Comparison of ENCODE assay signal across 10 cellular contexts in genomic region chr16:55499951-55500350, GRCh38. TPM values are rescaled to one million over a fixed set of nuclear protein-coding genes. Genes with fewer than 3 reads are reported as not detected.
DNase-seq lines count a peak whose midpoint lies in the region; ATAC-seq and TF ChIP-seq lines count a peak whose summit lies in the region.
"Had no signal": no experiment of that assay in that cellular context is flagged by ENCODE, and none has a peak within 500 bp of the region (broad histone marks: within the 10 kb centered on the region; RNA-seq: fewer than 3 reads in every experiment).

No MANE protein-coding gene starts in this region.

- H3K27ac ChIP-seq in substantia nigra (ENCODE audit: low read depth, low read length, poor library complexity, severe bottlenecking), result peak overlapping the region; percentile 24

- H3K9me3 Mint-ChIP-seq in activated CD8-positive, alpha-beta memory T cell treated with anti-CD3 and anti-CD28 coated beads, Interleukin-2, amount 10 ng/mL, durations not matched to agents 7 days and 5 days (ENCODE audit: low read depth), result no peaks in the 10 kb centered on the region
- H3K9me3 Mint-ChIP-seq in T-helper 2 cell treated with Interferon-gamma antibody and Interleukin-4, amounts not matched to agents 5 μg/mL and 100 μg/mL, for 36 hours, result no peaks in the 10 kb centered on the region
- H3K9me3 Mint-ChIP-seq: CD4-positive, alpha-beta memory T cell had no signal

- peak; percentile 30 for ATAC-seq in activated CD8-positive, alpha-beta memory T cell treated with anti-CD3 and anti-CD28 coated beads, Interleukin-2, amount 10 ng/mL, durations not matched to agents 7 days and 5 days
- no peak for ATAC-seq in GM18498 (IDR thresholded peaks at IDR 0.05; ENCODE audit: unreplicated experiment)

- peaks cover 14% of the 10 kb centered on the region for H3K4me1 Mint-ChIP-seq in activated CD8-positive, alpha-beta memory T cell treated with anti-CD3 and anti-CD28 coated beads, Interleukin-2, amount 10 ng/mL, durations not matched to agents 7 days and 5 days
- H3K4me1 Mint-ChIP-seq in T-helper 2 cell treated with Interferon-gamma antibody and Interleukin-4, amounts not matched to agents 5 μg/mL and 100 μg/mL, for 36 hours (ENCODE audit: low read depth), result peaks cover 38% of the 10 kb centered on the region

- peaks cover 10% of the 10 kb centered on the region for H3K27me3 Mint-ChIP-seq in activated CD8-positive, alpha-beta memory T cell treated with anti-CD3 and anti-CD28 coated beads, Interleukin-2, amount 10 ng/mL, durations not matched to agents 7 days and 5 days
- H3K27me3 Mint-ChIP-seq in T-helper 2 cell treated with Interferon-gamma antibody and Interleukin-4, amounts not matched to agents 5 μg/mL and 100 μg/mL, for 36 hours (ENCODE audit: low read depth), result peaks cover 4% of the 10 kb centered on the region

- no peak overlapping the region for H3K27ac Mint-ChIP-seq in activated CD8-positive, alpha-beta memory T cell treated with anti-CD3 and anti-CD28 coated beads, Interleukin-2, amount 10 ng/mL, durations not matched to agents 7 days and 5 days
- H3K27ac Mint-ChIP-seq in T-helper 2 cell treated with Interferon-gamma antibody and Interleukin-4, amounts not matched to agents 5 μg/mL and 100 μg/mL, for 36 hours, result peak overlapping the region; percentile 52

- H3K4me3 ChIP-seq in fibroblast of villous mesenchyme (ENCODE audit: low read depth, low read length), result no peak overlapping the region
- H3K4me3 ChIP-seq: lower lobe of right lung had no signal

- CTCF ChIA-PET in activated CD8-positive, alpha-beta memory T cell treated with anti-CD3 and anti-CD28 coated beads, Interleukin-2, amount 10 ng/mL, durations not matched to agents 7 days and 5 days (lab: Charles Lee), result interaction anchor here (3.9 kb wide), 1 partner anchor 35 kb away, joined by 12 read pairs; no protein-coding TSS in a partner anchor

- TF ChIP-seq CTCF in fibroblast of villous mesenchyme (IDR thresholded peaks at IDR 0.05; ENCODE audit: insufficient read depth, low read depth, low read length), result no peak

- no peak overlapping the region for H3K4me3 Mint-ChIP-seq in activated CD8-positive, alpha-beta memory T cell treated with anti-CD3 and anti-CD28 coated beads, Interleukin-2, amount 10 ng/mL, durations not matched to agents 7 days and 5 days
- peak overlapping the region; percentile 69 for H3K4me3 Mint-ChIP-seq in T-helper 2 cell treated with Interferon-gamma antibody and Interleukin-4, amounts not matched to agents 5 μg/mL and 100 μg/mL, for 36 hours
- H3K4me3 Mint-ChIP-seq: CD4-positive, alpha-beta memory T cell had no signal

- no peaks in the 10 kb centered on the region for H3K36me3 Mint-ChIP-seq in activated CD8-positive, alpha-beta memory T cell treated with anti-CD3 and anti-CD28 coated beads, Interleukin-2, amount 10 ng/mL, durations not matched to agents 7 days and 5 days
- H3K36me3 Mint-ChIP-seq in T-helper 2 cell treated with Interferon-gamma antibody and Interleukin-4, amounts not matched to agents 5 μg/mL and 100 μg/mL, for 36 hours (ENCODE audit: low read depth), result no peaks in the 10 kb centered on the region
- H3K36me3 Mint-ChIP-seq: CD4-positive, alpha-beta memory T cell had no signal

- DNase-seq in activated CD8-positive, alpha-beta memory T cell treated with anti-CD3 and anti-CD28 coated beads, Interleukin-2, amount 10 ng/mL, durations not matched to agents 7 days and 5 days, result peak; percentile 53
- DNase-seq in activated CD8-positive, alpha-beta memory T cell treated with anti-CD3 and anti-CD28 coated beads for 24 hours, result no peak
- DNase-seq in T-helper 2 cell treated with Interferon-gamma antibody and Interleukin-4, amounts not matched to agents 5 μg/mL and 100 μg/mL, for 36 hours (ENCODE audit: low spot score), result peak; percentile 73
- DNase-seq in fibroblast of villous mesenchyme (ENCODE audit: low read depth) (peak; percentile 98), substantia nigra (lab: John Stamatoyannopoulos, UW) (peak in 14 of 49 donors; percentile 10 to 62 (median 34)), mesenteric fat pad (ENCODE audit: low spot score) (no peak)
- DNase-seq in NK-92 treated with Interleukin-12 subunit alpha and Interleukin-12 subunit beta, amount 100 ng/mL, for 24 hours (lab: John Stamatoyannopoulos, UW), result no peak
- DNase-seq: lower lobe of right lung had no signal

RNA-seq across cellular contexts. Expression of gene LPCAT2, which starts 8.9 kb away (rescaled TPM):
- total RNA-seq in activated CD8-positive, alpha-beta memory T cell treated with anti-CD3 and anti-CD28 coated beads, Interleukin-2, amount 10 ng/mL, durations not matched to agents 7 days and 5 days, result under 1 TPM; 0.18 to 0.59 TPM
- total RNA-seq in fibroblast of villous mesenchyme, result 47.7 and 54.8 TPM in 2 replicates
- total RNA-seq in mesenteric fat pad, result 15.7 TPM

RNA-seq across cellular contexts. Expression of gene MMP2, which starts 21.0 kb away (rescaled TPM):
- total RNA-seq in activated CD8-positive, alpha-beta memory T cell treated with anti-CD3 and anti-CD28 coated beads, Interleukin-2, amount 10 ng/mL, durations not matched to agents 7 days and 5 days, result not detected
- total RNA-seq in fibroblast of villous mesenchyme (448 and 634 TPM in 2 replicates), mesenteric fat pad (521 TPM)

Comparison
In these comparisons a context has a peak if more than half of its experiments do, and no peak if none do; other contexts are left out.
1. DNase-seq: peak in activated CD8-positive, alpha-beta memory T cell treated with anti-CD3 and anti-CD28 coated beads, Interleukin-2, amount 10 ng/mL, durations not matched to agents 7 days and 5 days (single experiment), T-helper 2 cell treated with Interferon-gamma antibody and Interleukin-4, amounts not matched to agents 5 μg/mL and 100 μg/mL, for 36 hours (single experiment) and fibroblast of villous mesenchyme (single experiment); none in activated CD8-positive, alpha-beta memory T cell treated with anti-CD3 and anti-CD28 coated beads for 24 hours (single experiment), NK-92 treated with Interleukin-12 subunit alpha and Interleukin-12 subunit beta, amount 100 ng/mL, for 24 hours (single experiment) and mesenteric fat pad (single experiment).
2. RNA of gene LPCAT2, which starts 8.9 kb away (total RNA-seq): 47.7 to 54.8 TPM in fibroblast of villous mesenchyme and 15.7 TPM in mesenteric fat pad (single experiment); 0.18 to 0.59 TPM in activated CD8-positive, alpha-beta memory T cell treated with anti-CD3 and anti-CD28 coated beads, Interleukin-2, amount 10 ng/mL, durations not matched to agents 7 days and 5 days; every median in the first group is over 10 times any median in the second.
3. RNA of gene MMP2, which starts 21.0 kb away (total RNA-seq): 521 TPM in mesenteric fat pad (single experiment) and 448 to 634 TPM in fibroblast of villous mesenchyme; not detected in activated CD8-positive, alpha-beta memory T cell treated with anti-CD3 and anti-CD28 coated beads, Interleukin-2, amount 10 ng/mL, durations not matched to agents 7 days and 5 days; every median in the first group is over 100 times any median in the second.